18 cellular contexts compared by ENCODE assay signal in the genomic region with DNA sequence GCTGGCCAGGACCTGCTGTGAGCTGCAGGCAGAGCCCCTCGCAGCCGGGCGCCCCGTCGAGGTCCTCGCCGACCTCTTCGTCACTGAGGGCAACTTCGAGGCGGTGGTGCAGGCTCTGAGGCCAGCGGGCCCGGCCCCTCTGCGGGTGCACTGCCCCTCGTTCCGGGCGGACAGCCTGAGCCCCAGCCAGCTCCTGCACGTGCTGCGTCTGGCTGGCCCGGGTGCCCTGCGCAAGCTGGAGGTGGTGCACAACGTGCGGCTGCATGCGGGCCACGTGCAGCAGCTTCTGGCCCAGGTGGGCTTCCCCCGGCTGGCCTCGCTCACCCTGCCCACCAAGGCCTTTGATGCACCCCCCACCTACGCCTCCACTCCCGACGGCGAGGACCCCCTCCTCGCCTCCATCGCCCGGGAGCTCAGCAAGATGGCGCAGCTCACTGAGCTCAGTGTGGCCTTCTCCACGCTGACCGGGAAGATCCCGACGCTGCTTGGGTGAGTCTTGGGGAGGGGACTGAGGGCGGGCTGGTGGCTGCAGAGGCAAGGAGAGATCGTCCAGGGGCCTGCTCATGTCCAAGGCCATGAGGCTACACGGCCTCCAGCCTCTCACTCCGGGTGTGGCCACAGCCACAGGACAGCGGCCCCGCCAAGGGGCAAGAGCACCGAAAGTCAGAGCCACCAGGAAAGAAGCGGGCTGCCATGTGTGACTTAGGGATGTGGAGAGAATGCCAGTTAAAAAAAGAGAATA. TPM values are rescaled to one million over a fixed set of nuclear protein-coding genes. Genes with fewer than 3 reads are reported as not detected.
DNase-seq lines count a peak whose midpoint lies in the region; ATAC-seq and TF ChIP-seq lines count a peak whose summit lies in the region.
"Had no signal": no experiment of that assay in that cellular context is flagged by ENCODE, and none has a peak within 500 bp of the region (broad histone marks: within the 10 kb centered on the region; RNA-seq: fewer than 3 reads in every experiment).

No MANE protein-coding gene starts in this region.

- ATAC-seq in right cardiac atrium (no peak), gastrocnemius medialis (no peak), mucosa of descending colon (no peak)
- ATAC-seq in natural killer cell treated with Interleukin-12 subunit alpha and Interleukin-12 subunit beta and Interleukin-15 and Interleukin-18, amount 100 ng/mL, for 72 hours: no peak
- ATAC-seq: K562 had no signal

- H3K36me3 ChIP-seq in KOPT-K1 (ENCODE audit: insufficient read depth, low read length): no peaks in the 10 kb centered on the region
- H3K36me3 ChIP-seq in gastrocnemius medialis: no peaks in the 10 kb centered on the region
- no peaks in the 10 kb centered on the region for H3K36me3 ChIP-seq in mucosa of descending colon (ENCODE audit: low read depth)
- H3K36me3 ChIP-seq: lower lobe of right lung had no signal

- H3K4me3 Mint-ChIP-seq in natural killer cell treated with Interleukin-12 subunit alpha and Interleukin-12 subunit beta and Interleukin-15 and Interleukin-18, amount 100 ng/mL, for 72 hours: no peak overlapping the region
- H3K4me3 Mint-ChIP-seq: activated CD4-positive, alpha-beta memory T cell treated with anti-CD3 and anti-CD28 coated beads, Interleukin-2, amount 10 ng/mL, durations not matched to agents 7 days and 5 days had no signal

- H3K27ac ChIP-seq in C4-2B: peak overlapping the region; percentile 62
- peak overlapping the region; percentile 66 for H3K27ac ChIP-seq in KOPT-K1 (ENCODE audit: low read depth, low read length, poor library complexity, severe bottlenecking)
- H3K27ac ChIP-seq in right cardiac atrium (ENCODE audit: low read length): peak overlapping the region; percentile 40
- peak overlapping the region; percentile 95 to 100 (median 99) for H3K27ac ChIP-seq in gastrocnemius medialis
- H3K27ac ChIP-seq: lower lobe of right lung had no signal

- in situ Hi-C loops in gastrocnemius medialis (cut with MboI; ENCODE audit: low sequenced_read_pairs in 4 of 4): no loop called here

- peaks cover 0 to 4% of the 10 kb centered on the region in 2 donors for H3K27me3 Mint-ChIP-seq in natural killer cell treated with Interleukin-12 subunit alpha and Interleukin-12 subunit beta and Interleukin-15 and Interleukin-18, amount 100 ng/mL, for 72 hours
- H3K27me3 Mint-ChIP-seq: activated CD4-positive, alpha-beta memory T cell treated with anti-CD3 and anti-CD28 coated beads, Interleukin-2, amount 10 ng/mL, durations not matched to agents 7 days and 5 days had no signal

- H3K9me3 ChIP-seq in KOPT-K1 (ENCODE audit: insufficient read depth, low read length, poor library complexity, severe bottlenecking) (no peaks in the 10 kb centered on the region), right cardiac atrium (ENCODE audit: control insufficient read depth, low read length) (no peaks in the 10 kb centered on the region), gastrocnemius medialis (no peaks in the 10 kb centered on the region), mucosa of descending colon (no peaks in the 10 kb centered on the region)
- H3K9me3 ChIP-seq: lower lobe of right lung had no signal

- no peak overlapping the region for H3K27ac Mint-ChIP-seq in natural killer cell treated with Interleukin-12 subunit alpha and Interleukin-12 subunit beta and Interleukin-15 and Interleukin-18, amount 100 ng/mL, for 72 hours
- H3K27ac Mint-ChIP-seq: activated CD4-positive, alpha-beta memory T cell treated with anti-CD3 and anti-CD28 coated beads, Interleukin-2, amount 10 ng/mL, durations not matched to agents 7 days and 5 days had no signal

- H3K4me1 Mint-ChIP-seq in natural killer cell treated with Interleukin-12 subunit alpha and Interleukin-12 subunit beta and Interleukin-15 and Interleukin-18, amount 100 ng/mL, for 72 hours (ENCODE audit: low read depth in 2 of 2): peaks cover 0 to 7% of the 10 kb centered on the region in 2 donors

- no peaks in the 10 kb centered on the region for H3K27me3 ChIP-seq in right cardiac atrium (ENCODE audit: control insufficient read depth, insufficient read depth)
- H3K27me3 ChIP-seq in gastrocnemius medialis: no peaks in the 10 kb centered on the region

- WGBS in right cardiac atrium: 82% methylated on average over 46 of the region's 46 CpGs

- H3K4me1 ChIP-seq in right cardiac atrium (ENCODE audit: control insufficient read depth, insufficient read depth, low read length): peaks cover 4% of the 10 kb centered on the region
- peaks cover 76 to 84% of the 10 kb centered on the region in 2 donors for H3K4me1 ChIP-seq in gastrocnemius medialis
- H3K4me1 ChIP-seq in mucosa of descending colon (ENCODE audit: low read depth): peaks cover 11% of the 10 kb centered on the region

- TF ChIP-seq CTCF in C4-2B (conservative IDR thresholded peaks at IDR 0.05) (no peak), gastrocnemius medialis (IDR thresholded peaks at IDR 0.05 in 4 of 5, conservative IDR thresholded peaks at IDR 0.05 in 1 of 5) (no peak), mucosa of descending colon (IDR thresholded peaks at IDR 0.05) (no peak)

- intact Hi-C loops in right cardiac atrium (cut with DNase I) (no loop called here), gastrocnemius medialis (cut with DNase I; ENCODE audit: low total_unique reads) (loop anchor here (5.0 kb wide), 1 partner anchor 920 kb away; the partner anchor contains the start of gene SLC12A7), mucosa of descending colon (cut with DNase I, micrococcal nuclease) (no loop called here)

- no peak for TF ChIP-seq POLR2A in gastrocnemius medialis (IDR thresholded peaks at IDR 0.05)

- no peaks in the 10 kb centered on the region for H3K9me3 Mint-ChIP-seq in natural killer cell treated with Interleukin-12 subunit alpha and Interleukin-12 subunit beta and Interleukin-15 and Interleukin-18, amount 100 ng/mL, for 72 hours
- H3K9me3 Mint-ChIP-seq: activated CD4-positive, alpha-beta memory T cell treated with anti-CD3 and anti-CD28 coated beads, Interleukin-2, amount 10 ng/mL, durations not matched to agents 7 days and 5 days had no signal

- DNase-seq in right cardiac atrium: peak in 2 of 3 donors; percentile 44 to 47
- DNase-seq in gastrocnemius medialis: no peak
- DNase-seq in natural killer cell treated with Interleukin-12 subunit alpha and Interleukin-12 subunit beta and Interleukin-15 and Interleukin-18, amount 100 ng/mL, for 72 hours (ENCODE audit: low spot score): no peak
- DNase-seq in cerebellar cortex (ENCODE audit: low spot score): no peak
- no peak for DNase-seq in mucosa of descending colon
- DNase-seq: activated CD4-positive, alpha-beta memory T cell treated with anti-CD3 and anti-CD28 coated beads, Interleukin-2, amount 10 ng/mL, durations not matched to agents 7 days and 5 days; activated T-cell treated with anti-CD3 and anti-CD28 coated beads for 4 hours; foreskin fibroblast; MV-4-11 had no signal

- no peak overlapping the region for H3K4me3 ChIP-seq in right cardiac atrium (ENCODE audit: low read length)
- H3K4me3 ChIP-seq in gastrocnemius medialis: peak overlapping the region; percentile 49 to 56 (median 54)
- H3K4me3 ChIP-seq in mucosa of descending colon: no peak overlapping the region
- H3K4me3 ChIP-seq: K562 had no signal

- H3K36me3 Mint-ChIP-seq in natural killer cell treated with Interleukin-12 subunit alpha and Interleukin-12 subunit beta and Interleukin-15 and Interleukin-18, amount 100 ng/mL, for 72 hours: no peaks in the 10 kb centered on the region

RNA-seq across cellular contexts. Expression of gene LRRC14B, which starts 0.8 kb away (rescaled TPM):
- total RNA-seq in right cardiac atrium: 10 to 100 TPM in 3 of 4 donors, 1 to 10 TPM in 1; 6.3 to 51.1 (median 30.8) TPM
- polyA plus RNA-seq in right cardiac atrium: 47.6 TPM
- total RNA-seq in gastrocnemius medialis: 10 to 100 TPM; 11.6 to 39.0 (median 27.2) TPM
- not detected for total RNA-seq in natural killer cell treated with Interleukin-12 subunit alpha and Interleukin-12 subunit beta and Interleukin-15 and Interleukin-18, amount 100 ng/mL, for 72 hours
- not detected for total RNA-seq in mucosa of descending colon
- total RNA-seq: activated CD4-positive, alpha-beta memory T cell treated with anti-CD3 and anti-CD28 coated beads, Interleukin-2, amount 10 ng/mL, durations not matched to agents 7 days and 5 days; epithelial cell of proximal tubule; HT-29; K562; lower lobe of right lung; occipital lobe; subcutaneous adipose tissue had no signal
- polyA plus RNA-seq: K562, urinary bladder had no signal

RNA-seq across cellular contexts. Expression of gene CCDC127, which starts 25.8 kb away (rescaled TPM):
- 1 to 10 TPM; 8.1 to 9.8 (median 8.6) TPM for total RNA-seq in right cardiac atrium
- 6.1 TPM for polyA plus RNA-seq in right cardiac atrium
- 10 to 100 TPM in 1 of 4 donors, 1 to 10 TPM in 3; 5.7 to 11.1 (median 7.8) TPM for total RNA-seq in gastrocnemius medialis
- total RNA-seq in natural killer cell treated with Interleukin-12 subunit alpha and Interleukin-12 subunit beta and Interleukin-15 and Interleukin-18, amount 100 ng/mL, for 72 hours: 1 to 10 TPM; 4.3 to 9.1 TPM
- 1 to 10 TPM; 3.5 to 9.8 (median 4.7) TPM for total RNA-seq in mucosa of descending colon

RNA-seq across cellular contexts. Expression of gene SDHA, which starts 26.0 kb away (rescaled TPM):
- total RNA-seq in right cardiac atrium (100 to 1,000 TPM; 370 to 452 (median 422) TPM), gastrocnemius medialis (100 to 1,000 TPM; 146 to 277 (median 207) TPM), mucosa of descending colon (100 to 1,000 TPM; 223 to 322 (median 249) TPM)
- polyA plus RNA-seq in right cardiac atrium: 605 TPM
- 100 to 1,000 TPM; 121 to 130 TPM for total RNA-seq in natural killer cell treated with Interleukin-12 subunit alpha and Interleukin-12 subunit beta and Interleukin-15 and Interleukin-18, amount 100 ng/mL, for 72 hours

Comparison
In these comparisons a context has a peak if more than half of its experiments do, and no peak if none do; other contexts are left out.
1. H3K27ac ChIP-seq: peak in every context shown above with its lines; median percentile 99 in gastrocnemius medialis; 66 in KOPT-K1; 62 in C4-2B; 40 in right cardiac atrium.
2. DNase-seq: peak in right cardiac atrium (2 of 3); none in gastrocnemius medialis (0 of 2), natural killer cell treated with Interleukin-12 subunit alpha and Interleukin-12 subunit beta and Interleukin-15 and Interleukin-18, amount 100 ng/mL, for 72 hours (single experiment), cerebellar cortex (single experiment) and mucosa of descending colon (0 of 3).
3. H3K4me3 ChIP-seq: peak in gastrocnemius medialis (4 of 4); none in right cardiac atrium (single experiment) and mucosa of descending colon (single experiment).
4. RNA of gene LRRC14B, which starts 0.8 kb away (total RNA-seq): 6.3 to 51.1 TPM in right cardiac atrium and 11.6 to 39.0 TPM in gastrocnemius medialis; not detected in natural killer cell treated with Interleukin-12 subunit alpha and Interleukin-12 subunit beta and Interleukin-15 and Interleukin-18, amount 100 ng/mL, for 72 hours and not detected in mucosa of descending colon; every median in the first group is over 4 times any median in the second.